In genomic region chr9:69215774-69216482, GRCh38 we compare ENCODE assay signal across 1 cellular context.
A peak's percentile ranks its signal among the peaks of the same experiment; 100 is the strongest.
TF ChIP-seq lines count a peak whose summit lies in the region.

No MANE protein-coding gene starts in this region.

TF ChIP-seq in K562, 482 proteins besides CTCF, POLR2A, EP300 and RAD21 (continued from another document and continues in another):
- TF ChIP-seq ZNF507 (tag; conservative IDR thresholded peaks at IDR 0.05) (no peak), ZNF395 (CRISPR knock-in tag; IDR thresholded peaks at IDR 0.05) (peak; percentile 98), KLF13 (tag; IDR thresholded peaks at IDR 0.05; ENCODE audit: borderline replicate concordance, low read depth) (no peak), BDP1 (IDR thresholded peaks at IDR 0.05; ENCODE audit: insufficient read depth, insufficient read length) (no peak), ZNF445 (CRISPR knock-in tag; IDR thresholded peaks at IDR 0.05; ENCODE audit: low read depth) (no peak), SIRT6 (IDR thresholded peaks at IDR 0.05; ENCODE audit: low read depth, low read length) (no peak), ZNF764 (CRISPR knock-in tag; IDR thresholded peaks at IDR 0.05; ENCODE audit: low read depth) (no peak), E4F1 (CRISPR knock-in tag; IDR thresholded peaks at IDR 0.05; ENCODE audit: borderline replicate concordance) (no peak), RBM22 (IDR thresholded peaks at IDR 0.05; ENCODE audit: low read depth, low read length, poor library complexity, severe bottlenecking) (no peak), SETDB1 (IDR thresholded peaks at IDR 0.05; ENCODE audit: low read length) (no peak), POLR3G (IDR thresholded peaks at IDR 0.05; ENCODE audit: extremely low read depth, insufficient read length, insufficient replicate concordance) (no peak), LCOR (CRISPR knock-in tag; IDR thresholded peaks at IDR 0.05) (no peak), ZKSCAN3 (CRISPR knock-in tag; IDR thresholded peaks at IDR 0.05) (no peak), CCNT2 (IDR thresholded peaks at IDR 0.05; ENCODE audit: borderline replicate concordance, extremely low read depth, insufficient read length, low read depth, low read length) (peak; percentile 85), ZNF347 (CRISPR knock-in tag; IDR thresholded peaks at IDR 0.05; ENCODE audit: low read depth) (no peak), E2F3 (CRISPR knock-in tag; IDR thresholded peaks at IDR 0.05) (no peak), REST (CRISPR knock-in tag; IDR thresholded peaks at IDR 0.05; ENCODE audit: low read depth) (no peak), MTA3 (IDR thresholded peaks at IDR 0.05; ENCODE audit: borderline replicate concordance) (0 out of 2 replicates have a peak, but pooled peaks have one; percentile 22), PTRF (tag; IDR thresholded peaks at IDR 0.05) (no peak), ZBED1 (IDR thresholded peaks at IDR 0.05) (no peak), KLF1 (tag; IDR thresholded peaks at IDR 0.05) (no peak), HNRNPUL1 (IDR thresholded peaks at IDR 0.05; ENCODE audit: low read length) (no peak), BCLAF1 (IDR thresholded peaks at IDR 0.05; ENCODE audit: borderline replicate concordance in 1 of 2, control insufficient read depth in 1 of 2, low read depth in 2 of 2, low read length in 1 of 2) (no peak), NBN (IDR thresholded peaks at IDR 0.05; ENCODE audit: low read depth) (peak; percentile 82), ZNF586 (CRISPR knock-in tag; conservative IDR thresholded peaks at IDR 0.05) (no peak), BACH1 (tag; IDR thresholded peaks at IDR 0.05) (peak; percentile 80), ZBTB7A (IDR thresholded peaks at IDR 0.05; ENCODE audit: borderline replicate concordance, control insufficient read depth, low read depth, low read length) (no peak), MCM7 (IDR thresholded peaks at IDR 0.05) (no peak), PHF21A (IDR thresholded peaks at IDR 0.05; ENCODE audit: borderline replicate concordance, low read depth) (no peak), TEAD4 (IDR thresholded peaks at IDR 0.05; ENCODE audit: low read length) (peak; percentile 99), TEAD4 (CRISPR knock-in tag; IDR thresholded peaks at IDR 0.05; ENCODE audit: borderline replicate concordance) (no peak), CREB1 (IDR thresholded peaks at IDR 0.05) (peak; percentile 54; the same call in 1 of the 2 replicates), CREB1 (CRISPR knock-in tag; IDR thresholded peaks at IDR 0.05) (no peak), E2F6 (IDR thresholded peaks at IDR 0.05; ENCODE audit: borderline replicate concordance in 1 of 2, extremely low read depth in 1 of 2, insufficient read depth in 1 of 2, insufficient read length in 1 of 2, low read depth in 1 of 2, low read length in 1 of 2, poor library complexity in 1 of 2, severe bottlenecking in 1 of 2) (no peak), ZNF717 (CRISPR knock-in tag; IDR thresholded peaks at IDR 0.05) (no peak), MEF2A (IDR thresholded peaks at IDR 0.05; ENCODE audit: control insufficient read depth, low read depth, low read length) (peak; percentile 90), RBM15 (IDR thresholded peaks at IDR 0.05; ENCODE audit: insufficient read depth, low read length) (no peak), ZBTB1 (CRISPR knock-in tag; IDR thresholded peaks at IDR 0.05; ENCODE audit: borderline replicate concordance, low read depth) (no peak), ZNF785 (CRISPR knock-in tag; IDR thresholded peaks at IDR 0.05) (no peak), ZNF324 (CRISPR knock-in tag; IDR thresholded peaks at IDR 0.05) (no peak), USF2 (CRISPR knock-in tag; IDR thresholded peaks at IDR 0.05) (no peak), ZNF316 (IDR thresholded peaks at IDR 0.05) (peak; percentile 84), ZNF23 (CRISPR knock-in tag; IDR thresholded peaks at IDR 0.05) (no peak), SMAD1 (IDR thresholded peaks at IDR 0.05; ENCODE audit: low read depth, low read length, partially characterized antibody) (peak; percentile 71), KLF16 (IDR thresholded peaks at IDR 0.05) (peak; percentile 97), ZNF639 (CRISPR knock-in tag; conservative IDR thresholded peaks at IDR 0.05 in 1 of 2, IDR thresholded peaks at IDR 0.05 in 1 of 2) (peak in 1 of 2 experiments; percentile 93; a peak in 2 of 4 replicates), ADNP (tag; IDR thresholded peaks at IDR 0.05) (peak; percentile 58; the same call in 1 of the 2 replicates), MITF (IDR thresholded peaks at IDR 0.05) (peak; percentile 63; the same call in 1 of the 2 replicates), YY1 (IDR thresholded peaks at IDR 0.05; ENCODE audit: borderline replicate concordance in 1 of 3, control insufficient read depth in 1 of 3, extremely low read depth in 1 of 3, insufficient read depth in 3 of 3, insufficient read length in 1 of 3, insufficient replicate concordance in 2 of 3, low read depth in 1 of 3, low read length in 2 of 3) (no peak), NFIX (CRISPR knock-in tag; IDR thresholded peaks at IDR 0.05; ENCODE audit: low read depth) (no peak), MCM5 (IDR thresholded peaks at IDR 0.05; ENCODE audit: low read depth) (no peak), TRIM28 (IDR thresholded peaks at IDR 0.05) (no peak), MYNN (IDR thresholded peaks at IDR 0.05) (0 out of 2 replicates have a peak, but pooled peaks have one; percentile 39), MYNN (CRISPR knock-in tag; IDR thresholded peaks at IDR 0.05) (no peak), PATZ1 (CRISPR knock-in tag; IDR thresholded peaks at IDR 0.05; ENCODE audit: borderline replicate concordance) (no peak)
